ENCODE assay signal across 8 cellular contexts in the genomic region with DNA sequence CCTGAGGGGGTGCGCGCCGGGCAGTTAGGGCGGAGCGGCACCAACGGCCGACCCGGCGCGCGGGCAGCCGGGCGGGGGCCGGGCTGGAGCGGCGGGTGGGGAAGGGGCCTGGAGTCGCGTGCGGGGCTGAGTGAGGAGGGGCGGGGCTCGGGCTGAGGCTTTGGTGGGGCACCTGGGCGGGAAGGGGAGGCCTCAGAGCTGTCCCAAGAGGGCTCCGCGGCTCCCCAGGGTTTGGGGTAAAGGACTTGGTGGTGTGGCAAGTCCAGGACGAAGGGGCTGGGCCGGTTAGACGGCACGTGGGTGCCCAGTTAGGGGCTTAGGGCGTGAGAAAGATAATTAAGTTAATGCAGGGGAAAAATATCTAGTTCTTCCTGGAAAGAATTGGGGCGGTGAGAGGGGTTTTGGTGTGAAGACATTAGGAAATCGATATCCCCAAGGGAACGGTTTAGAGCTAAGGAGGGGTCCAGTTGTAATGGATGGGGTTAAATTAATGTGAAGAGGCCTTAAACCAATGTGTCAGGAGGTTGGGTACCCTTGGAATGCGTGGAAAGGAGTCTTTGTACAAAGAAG. TPM values are rescaled to one million over a fixed set of nuclear protein-coding genes. Genes with fewer than 3 reads are reported as not detected.
A peak's percentile ranks its signal among the peaks of the same experiment; 100 is the strongest.
DNase-seq lines count a peak whose midpoint lies in the region; ATAC-seq and TF ChIP-seq lines count a peak whose summit lies in the region.

No MANE protein-coding gene starts in this region.

- H3K36me3 ChIP-seq in GM06990 (ENCODE audit: control insufficient read depth, insufficient read depth, low read length): peaks cover 28% of the 10 kb centered on the region
- peaks cover 38% of the 10 kb centered on the region for H3K36me3 ChIP-seq in SJSA1
- peaks cover 28 to 35% (median 30%) of the 10 kb centered on the region in 3 donors for H3K36me3 ChIP-seq in tibial artery

- H3K4me1 Mint-ChIP-seq in naive thymus-derived CD8-positive, alpha-beta T cell: peaks cover 28 to 43% (median 41%) of the 10 kb centered on the region in 4 donors

- peaks cover 0 to 2% (median 0%) of the 10 kb centered on the region in 5 donors for H3K27me3 Mint-ChIP-seq in naive thymus-derived CD8-positive, alpha-beta T cell

- H3K27ac ChIP-seq in SJSA1 (peak overlapping the region; percentile 67), dorsolateral prefrontal cortex (peak overlapping the region in 53 of 59 donors; percentile 23 to 99 (median 83)), tibial artery (peak overlapping the region; percentile 90 to 98)

- H3K4me1 ChIP-seq in SJSA1 (replicated peaks) (peaks cover 32% of the 10 kb centered on the region), tibial artery (peaks cover 0 to 28% (median 20%) of the 10 kb centered on the region in 4 donors)

- POLR2A ChIA-PET in naive thymus-derived CD8-positive, alpha-beta T cell (lab: Charles Lee): interaction anchor here (0.5 to 1.5 kb wide), 13 partner anchors 10 to 641 kb away, joined by 3 to 6 read pairs (median 3); a partner anchor contains a TSS

- no peaks in the 10 kb centered on the region for H3K9me3 Mint-ChIP-seq in naive thymus-derived CD8-positive, alpha-beta T cell

- peak overlapping the region; percentile 84 to 96 (median 92) for H3K4me3 Mint-ChIP-seq in naive thymus-derived CD8-positive, alpha-beta T cell

- intact Hi-C loops in dorsolateral prefrontal cortex (cut with DNase I) (loop anchor here in 1 of 2 donors (5.0 to 10.0 kb wide), 3 partner anchors 192 to 348 kb away; a partner anchor contains a TSS), tibial artery (cut with DNase I; ENCODE audit: low total_unique reads) (no loop called here)

- H3K4me3 ChIP-seq in GM06990 (replicated peaks; ENCODE audit: low read depth, low read length) (peak overlapping the region; percentile 96), SJSA1 (peak overlapping the region; percentile 89), dorsolateral prefrontal cortex (peak overlapping the region; percentile 35 to 95 (median 83)), tibial artery (peak overlapping the region; percentile 85 to 94)

- H3K9me3 ChIP-seq in SJSA1 (replicated peaks) (no peaks in the 10 kb centered on the region), tibial artery (no peaks in the 10 kb centered on the region)

- ATAC-seq in naive thymus-derived CD8-positive, alpha-beta T cell: peak in 1 of 2 donors; percentile 5

- H3K27ac Mint-ChIP-seq in naive thymus-derived CD8-positive, alpha-beta T cell: peak overlapping the region; percentile 90 to 100 (median 95)

- no peak for DNase-seq in GM06990 (ENCODE audit: extremely low read depth, insufficient read length)
- no peak for DNase-seq in SJSA1 (ENCODE audit: low read depth in 1 of 2, low spot score in 2 of 2)
- no peak for DNase-seq in dorsolateral prefrontal cortex
- peak in 6 of 10 donors; percentile 15 to 72 (median 34) for DNase-seq in naive thymus-derived CD8-positive, alpha-beta T cell
- DNase-seq in tibial artery: peak in 1 of 2 donors; percentile 73
- DNase-seq in pons (ENCODE audit: low spot score): no peak
- DNase-seq in OCI-M1 (lab: John Stamatoyannopoulos, UW): no peak
- DNase-seq in HT-29 (ENCODE audit: low spot score): no peak

- H3K27me3 ChIP-seq in GM06990 (replicated peaks; ENCODE audit: control insufficient read depth, insufficient read depth, low read length) (no peaks in the 10 kb centered on the region), SJSA1 (replicated peaks) (no peaks in the 10 kb centered on the region), dorsolateral prefrontal cortex (no peaks in the 10 kb centered on the region), tibial artery (no peaks in the 10 kb centered on the region)

- peaks cover 0 to 29% (median 2%) of the 10 kb centered on the region in 3 donors for H3K36me3 Mint-ChIP-seq in naive thymus-derived CD8-positive, alpha-beta T cell

- TF ChIP-seq CTCF in GM06990 (IDR thresholded peaks at IDR 0.05; ENCODE audit: insufficient read depth, low read length, poor library complexity, severe bottlenecking) (no peak), dorsolateral prefrontal cortex (IDR thresholded peaks at IDR 0.05 in 54 of 56, conservative IDR thresholded peaks at IDR 0.05 in 2 of 56; ENCODE audit: low read depth in 1 of 56, partially characterized antibody in 56 of 56) (no peak), tibial artery (IDR thresholded peaks at IDR 0.05) (no peak)

RNA-seq across cellular contexts. Expression of a gene that starts 0.5 kb away (rescaled TPM):
- 20.6 and 23.0 TPM in 2 replicates for total RNA-seq in SJSA1 (2014; rRNA removed; shearing (Covaris generic))
- 10 to 100 TPM in 119 of 120 experiments, 1 to 10 TPM in 1; 10.0 to 20.4 (median 14.5) TPM for total RNA-seq in dorsolateral prefrontal cortex
- 10 to 100 TPM; 18.3 to 20.8 TPM for total RNA-seq in naive thymus-derived CD8-positive, alpha-beta T cell
- polyA plus RNA-seq in naive thymus-derived CD8-positive, alpha-beta T cell: 10 to 100 TPM in 1 of 3 donors, 1 to 10 TPM in 2; 7.8 to 21.5 (median 8.0) TPM
- total RNA-seq in HT-29 (2014; rRNA removed; shearing (Covaris generic)): 44.5 and 48.5 TPM in 2 replicates

RNA-seq across cellular contexts. Expression of a gene that starts 6.5 kb away (rescaled TPM):
- total RNA-seq in SJSA1 (2014; rRNA removed; shearing (Covaris generic)): not detected in 2 replicates
- 100 to 1,000 TPM in 1 of 120 experiments, 10 to 100 TPM in 119; 27.5 to 116 (median 63.3) TPM for total RNA-seq in dorsolateral prefrontal cortex
- total RNA-seq in naive thymus-derived CD8-positive, alpha-beta T cell: under 1 TPM; 0.25 to 0.34 TPM
- not detected for polyA plus RNA-seq in naive thymus-derived CD8-positive, alpha-beta T cell
- total RNA-seq in HT-29 (2014; rRNA removed; shearing (Covaris generic)): 0.21 TPM in 1 of 2 replicates, not detected in the other

RNA-seq across cellular contexts. Expression of a gene that starts 55.8 kb away (rescaled TPM):
- 0.05 TPM in 1 of 2 replicates, not detected in the other for total RNA-seq in SJSA1 (2014; rRNA removed; shearing (Covaris generic))
- total RNA-seq in dorsolateral prefrontal cortex: 10 to 100 TPM in 65 of 120 experiments, 1 to 10 TPM in 55; 4.7 to 20.8 (median 10.2) TPM
- total RNA-seq in naive thymus-derived CD8-positive, alpha-beta T cell: 10 to 100 TPM; 85.0 to 88.5 TPM
- 1 to 10 TPM; 2.4 to 6.6 (median 4.7) TPM for polyA plus RNA-seq in naive thymus-derived CD8-positive, alpha-beta T cell
- 0.03 and 0.44 TPM in 2 replicates for total RNA-seq in HT-29 (2014; rRNA removed; shearing (Covaris generic))

Comparison
In these comparisons a context has a peak if more than half of its experiments do, and no peak if none do; other contexts are left out.
1. DNase-seq: peak in naive thymus-derived CD8-positive, alpha-beta T cell (6 of 10); none in GM06990 (single experiment), SJSA1 (0 of 2), dorsolateral prefrontal cortex (0 of 10), pons (single experiment), OCI-M1 (single experiment) and HT-29 (single experiment).
2. RNA of a gene that starts 6.5 kb away (total RNA-seq): 27.5 to 116 TPM in dorsolateral prefrontal cortex; 0.25 to 0.34 TPM in naive thymus-derived CD8-positive, alpha-beta T cell, not detected in SJSA1 and 0.21 TPM in HT-29; every median in the first group is over 10 times any median in the second.
3. Peak in every context shown above with its lines, with median percentiles within 50 percentile points of each other: H3K4me3 ChIP-seq and H3K27ac ChIP-seq.